8 cellular contexts compared by ENCODE assay signal in the genomic region with DNA sequence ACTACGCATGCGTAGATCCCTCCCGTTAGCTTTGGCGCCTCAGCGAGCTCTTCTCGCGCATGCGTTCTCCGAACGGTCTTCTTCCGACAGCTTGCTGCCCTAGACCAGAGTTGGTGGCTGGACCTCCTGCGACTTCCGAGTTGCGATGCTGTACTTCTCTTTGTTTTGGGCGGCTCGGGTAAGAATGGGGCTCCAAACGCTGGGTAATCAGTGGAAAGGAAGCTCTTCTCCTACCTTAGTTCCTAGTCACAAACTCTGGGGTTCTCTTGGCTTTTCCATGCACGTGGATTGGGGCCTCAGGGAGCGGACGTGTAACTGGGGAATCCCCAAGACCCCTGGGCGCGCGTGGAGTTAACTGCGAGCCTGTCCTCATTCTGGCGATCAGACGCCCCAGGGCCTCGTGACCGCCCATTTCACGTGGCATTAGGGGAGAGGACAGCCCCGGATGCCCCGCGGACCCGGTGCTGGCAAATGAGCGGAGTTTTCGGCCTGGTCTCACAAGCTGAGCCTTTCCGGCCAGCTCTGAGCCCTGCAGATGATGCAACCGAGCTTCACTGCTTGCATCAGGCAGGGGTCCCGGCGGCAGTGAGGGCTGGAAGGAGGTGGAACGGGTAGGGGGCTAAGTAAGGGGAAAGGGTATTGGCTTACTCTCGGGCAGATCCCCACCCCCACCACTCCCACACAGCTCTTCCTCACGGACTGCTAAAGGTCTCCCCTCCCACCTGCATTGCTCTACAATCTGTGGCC. TPM values are rescaled to one million over a fixed set of nuclear protein-coding genes. Genes with fewer than 3 reads are reported as not detected.
DNase-seq lines count a peak whose midpoint lies in the region; ATAC-seq and TF ChIP-seq lines count a peak whose summit lies in the region.

A gene (plus strand): TSS at position 78 of the 747 bp plus-strand sequence. CDS start 68 bp downstream, at position 146.

- peak; percentile 55 for ATAC-seq in GM21786 (IDR thresholded peaks at IDR 0.05; ENCODE audit: unreplicated experiment)
- peak; percentile 68 to 74 (median 74) for ATAC-seq in natural killer cell

- no peak for TF ChIP-seq CTCF in RWPE1 (conservative IDR thresholded peaks at IDR 0.05; ENCODE audit: low read depth)
- no peak for TF ChIP-seq CTCF in fibroblast of pulmonary artery (IDR thresholded peaks at IDR 0.05; ENCODE audit: low read length, missing control alignments)
- TF ChIP-seq CTCF in natural killer cell (IDR thresholded peaks at IDR 0.05) = no peak

- POLR2A ChIA-PET in RWPE1 (lab: Yijun Ruan, JAX; ENCODE audit: low non-redundant PET) = interaction anchor here (0.6 to 0.7 kb wide), 2 partner anchors 12 to 177 kb away, joined by 3 to 4 read pairs; no protein-coding TSS in a partner anchor

- H3K27ac Mint-ChIP-seq in natural killer cell = peak within 1 kb of the TSS; percentile 89

- H3K9me3 Mint-ChIP-seq in natural killer cell = no peaks in the 10 kb centered on the region

- H3K36me3 Mint-ChIP-seq in natural killer cell = peaks cover 9% of the 10 kb centered on the region

- peaks cover 18 to 26% of the 10 kb centered on the region in 2 donors for H3K27me3 Mint-ChIP-seq in natural killer cell (ENCODE audit: low read depth in 2 of 2)

- CTCF ChIA-PET in RWPE1 (lab: Yijun Ruan, JAX) = interaction anchor here (0.8 to 2.9 kb wide), 5 partner anchors 9 to 601 kb away, joined by 3 to 28 read pairs (median 15); no protein-coding TSS in a partner anchor

- intact Hi-C loops in natural killer cell (cut with micrococcal nuclease) = no loop called here

- DNase-seq in DMS53 treated with DMSO at 0.1 percent for 48 hours (lab: John Stamatoyannopoulos, UW; ENCODE audit: unreplicated experiment) = peak; percentile 97
- peak; percentile 100 for DNase-seq in LoVo (ENCODE audit: low spot score)
- peak; percentile 99 for DNase-seq in RWPE1 (ENCODE audit: low spot score)
- peak; percentile 71 to 90 for DNase-seq in activated T-helper 1 cell treated with anti-CD3 and anti-CD28 coated beads, Interleukin-2, amount 50 U/mL, for 16 hours (ENCODE audit: low read depth in 1 of 2, low spot score in 1 of 2)
- DNase-seq in fibroblast of pulmonary artery (ENCODE audit: low read depth) = peak; percentile 97
- peak; percentile 81 for DNase-seq in natural killer cell
- DNase-seq in stimulated activated naive CD4-positive, alpha-beta T cell (lab: John Stamatoyannopoulos, UW) = peak; percentile 69 to 92 (median 89)

- H3K4me1 Mint-ChIP-seq in natural killer cell = peaks cover 37 to 57% of the 10 kb centered on the region in 2 donors

- H3K4me3 Mint-ChIP-seq in natural killer cell = peak within 1 kb of the TSS; percentile 96

- H3K4me3 ChIP-seq in fibroblast of pulmonary artery (replicated peaks; ENCODE audit: low read depth, low read length) = peak within 1 kb of the TSS; percentile 87

- H3K27ac ChIP-seq in RWPE1 = peak within 1 kb of the TSS; percentile 84

RNA-seq across cellular contexts. Expression of the gene that starts here (rescaled TPM):
- total RNA-seq in natural killer cell = 10 to 100 TPM; 28.6 to 39.3 (median 34.9) TPM

Comparison
In these comparisons a context has a peak if more than half of its experiments do, and no peak if none do; other contexts are left out.
1. Peak in every context shown above with its lines: DNase-seq, ATAC-seq, H3K4me3 ChIP-seq and H3K27ac ChIP-seq.